ENCODE assay signal across 19 cellular contexts in the genomic region with DNA sequence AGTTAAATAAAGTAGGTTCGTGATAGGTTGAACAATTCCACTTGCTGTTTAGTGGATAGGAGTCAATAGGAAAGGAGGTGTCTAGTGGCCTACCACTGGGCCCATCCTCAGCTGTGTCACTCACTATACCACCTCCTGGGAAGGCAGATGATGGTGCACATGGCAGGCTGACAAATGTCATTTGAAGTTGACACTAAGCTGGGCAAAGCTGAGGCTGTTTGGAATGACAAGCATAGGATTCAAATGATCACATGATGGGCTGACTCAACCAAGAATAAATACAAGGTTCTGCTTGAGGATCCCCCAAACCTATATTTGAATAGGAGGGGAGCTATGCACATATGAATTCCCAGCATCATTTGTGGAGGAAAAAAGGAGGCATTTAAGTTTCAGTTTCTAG.
"Had no signal": no experiment of that assay in that cellular context is flagged by ENCODE, and none has a peak within 500 bp of the region (broad histone marks: within the 10 kb centered on the region; RNA-seq: fewer than 3 reads in every experiment).

No MANE protein-coding gene starts in this region.

- H3K4me3 ChIP-seq: esophagus muscularis mucosa, gastrocnemius medialis, heart right ventricle, left ventricle myocardium inferior, lower lobe of right lung, pancreas, tibial artery, upper lobe of right lung had no signal

- H3K4me1 Mint-ChIP-seq: memory B cell had no signal

- H3K9me3 ChIP-seq: esophagus muscularis mucosa, gastrocnemius medialis, heart right ventricle, left ventricle myocardium inferior, lower lobe of right lung, pancreas, tibial artery, upper lobe of right lung had no signal

- H3K36me3 ChIP-seq: esophagus muscularis mucosa, gastrocnemius medialis, heart right ventricle, left ventricle myocardium inferior, lower lobe of right lung, pancreas, tibial artery, upper lobe of right lung had no signal

- H3K36me3 Mint-ChIP-seq: memory B cell; natural killer cell treated with Interleukin-12 subunit alpha and Interleukin-12 subunit beta and Interleukin-15 and Interleukin-18, amount 100 ng/mL, for 72 hours; stimulated activated memory B cell treated with anti-CD40 and anti-IgM and Interleukin-4, amounts not matched to agents 10 μg/mL and 1 μg/mL and 100 μg/mL, for 72 hours had no signal

- H3K4me1 ChIP-seq: gastrocnemius medialis, heart right ventricle, left ventricle myocardium inferior, lower lobe of right lung, tibial artery, upper lobe of right lung had no signal

- H3K27me3 ChIP-seq: esophagus muscularis mucosa, gastrocnemius medialis, heart right ventricle, pancreas, tibial artery, upper lobe of right lung had no signal

- DNase-seq: effector memory CD4-positive, alpha-beta T cell; gastrocnemius medialis; heart right ventricle; left ventricle myocardium inferior; lower lobe of right lung; midbrain; occipital lobe; pancreas; right cardiac atrium; stimulated activated CD4-positive, alpha-beta T cell treated with anti-CD3 and anti-CD28 coated beads, Interleukin-4, amount 100 ng/mL, for 1 hour; stimulated activated CD8-positive, alpha-beta memory T cell treated with anti-CD3 and anti-CD28 coated beads, Interleukin-4, amount 100 ng/mL, for 48 hours; upper lobe of right lung had no signal

- H3K9me3 Mint-ChIP-seq: memory B cell; natural killer cell treated with Interleukin-12 subunit alpha and Interleukin-12 subunit beta and Interleukin-15 and Interleukin-18, amount 100 ng/mL, for 72 hours; stimulated activated naive CD8-positive, alpha-beta T cell treated with anti-CD3 and anti-CD28 coated beads, Interleukin-15, Interleukin-2, amounts not matched to agents 100 ng/mL and 50 ng/mL, for 24 hours had no signal

- ATAC-seq: gastrocnemius medialis; lower lobe of right lung; natural killer cell treated with Interleukin-12 subunit alpha and Interleukin-12 subunit beta and Interleukin-15 and Interleukin-18, amount 100 ng/mL, for 72 hours; pancreas; right cardiac atrium; stimulated activated memory B cell treated with anti-CD40 and anti-IgM and Interleukin-4, amounts not matched to agents 10 μg/mL and 1 μg/mL and 100 μg/mL, for 72 hours; upper lobe of right lung had no signal

- H3K27me3 Mint-ChIP-seq: stimulated activated naive CD8-positive, alpha-beta T cell treated with anti-CD3 and anti-CD28 coated beads, Interleukin-15, Interleukin-2, amounts not matched to agents 100 ng/mL and 50 ng/mL, for 24 hours had no signal

- H3K27ac Mint-ChIP-seq: memory B cell; natural killer cell treated with Interleukin-12 subunit alpha and Interleukin-12 subunit beta and Interleukin-15 and Interleukin-18, amount 100 ng/mL, for 72 hours; stimulated activated memory B cell treated with anti-CD40 and anti-IgM and Interleukin-4, amounts not matched to agents 10 μg/mL and 1 μg/mL and 100 μg/mL, for 72 hours; stimulated activated naive CD8-positive, alpha-beta T cell treated with anti-CD3 and anti-CD28 coated beads, Interleukin-15, Interleukin-2, amounts not matched to agents 100 ng/mL and 50 ng/mL, for 24 hours had no signal

- H3K27ac ChIP-seq: epithelial cell of prostate, esophagus muscularis mucosa, gastrocnemius medialis, heart right ventricle, left ventricle myocardium inferior, lower lobe of right lung, pancreas, tibial artery, upper lobe of right lung had no signal

- H3K4me3 Mint-ChIP-seq: memory B cell; natural killer cell treated with Interleukin-12 subunit alpha and Interleukin-12 subunit beta and Interleukin-15 and Interleukin-18, amount 100 ng/mL, for 72 hours; stimulated activated memory B cell treated with anti-CD40 and anti-IgM and Interleukin-4, amounts not matched to agents 10 μg/mL and 1 μg/mL and 100 μg/mL, for 72 hours; stimulated activated naive CD8-positive, alpha-beta T cell treated with anti-CD3 and anti-CD28 coated beads, Interleukin-15, Interleukin-2, amounts not matched to agents 100 ng/mL and 50 ng/mL, for 24 hours had no signal
